ENCODE assay signal across 34 cellular contexts in genomic region chr19:52871466-52871865, GRCh38.
"Had no signal": no experiment of that assay in that cellular context is flagged by ENCODE, and none has a peak within 500 bp of the region (broad histone marks: within the 10 kb centered on the region; RNA-seq: fewer than 3 reads in every experiment).

No MANE protein-coding gene starts in this region.

- H3K36me3 ChIP-seq: MG63 had no signal

- H3K4me2 ChIP-seq: KMS-11 had no signal

- H3K4me3 ChIP-seq: MG63 had no signal

- H3K27me3 ChIP-seq: MG63 had no signal

- H3K27ac ChIP-seq: KMS-11 had no signal

- H3K9ac ChIP-seq: KMS-11 had no signal

- DNase-seq: Karpas-422, Kasumi-1, KG1, MG63, MM.1S, MV-4-11, NCI-H1048, NCI-H1092, NCI-H1092 treated with DMSO at 0.1 percent for 48 hours, NCI-H1105, NCI-H1105 treated with DMSO at 0.1 percent for 48 hours, NCI-H1417, NCI-H1417 treated with DMSO at 0.1 percent for 48 hours, NCI-H1436, NCI-H1436 treated with DMSO at 0.1 percent for 48 hours, NCI-H146, NCI-H1694, NCI-H1694 treated with DMSO at 0.1 percent for 48 hours, NCI-H187, NCI-H187 treated with DMSO at 0.1 percent for 48 hours, NCI-H1930, NCI-H2029, NCI-H2029 treated with DMSO at 0.1 percent for 48 hours, NCI-H2081, NCI-H2081 treated with DMSO at 0.1 percent for 48 hours, NCI-H2171, NCI-H2171 treated with DMSO at 0.1 percent for 48 hours, NCI-H2227 treated with DMSO at 0.1 percent for 48 hours, NCI-H226, NCI-H345, NCI-H446, NCI-H446 treated with DMSO at 0.1 percent for 48 hours, NCI-H510A had no signal
